ENCODE assay signal across 8 cellular contexts in the genomic region with DNA sequence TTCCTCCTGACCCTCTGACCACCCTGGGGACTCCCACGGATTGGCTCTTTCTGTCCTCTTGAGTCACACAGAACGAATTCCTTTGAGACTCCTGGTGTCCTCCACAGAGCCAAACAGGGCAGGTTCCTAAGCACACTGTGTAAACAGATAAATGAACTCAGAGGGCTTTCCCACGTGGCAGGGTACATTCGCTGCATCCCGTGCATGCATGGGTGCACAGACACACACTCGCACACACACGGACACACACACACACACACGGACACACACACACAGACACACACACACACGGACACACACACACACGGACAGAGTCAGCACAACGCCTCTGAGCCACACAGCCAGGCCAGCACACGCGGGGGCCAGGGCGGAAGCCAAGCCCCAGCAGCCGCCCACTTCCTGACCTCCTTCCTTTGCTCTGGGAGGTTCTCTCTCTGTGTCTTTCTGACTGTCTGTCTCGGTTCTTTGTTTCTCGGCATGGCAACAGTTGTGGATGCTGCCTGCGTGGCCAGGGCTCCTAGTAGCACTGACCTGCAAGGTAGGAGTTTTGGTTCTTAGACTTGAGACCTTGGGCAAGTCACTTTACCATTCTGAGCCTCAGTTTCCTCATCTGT. TPM values are rescaled to one million over a fixed set of nuclear protein-coding genes. Genes with fewer than 3 reads are reported as not detected.
A peak's percentile ranks its signal among the peaks of the same experiment; 100 is the strongest.
DNase-seq lines count a peak whose midpoint lies in the region; ATAC-seq, FAIRE-seq and TF ChIP-seq lines count a peak whose summit lies in the region.

No MANE protein-coding gene starts in this region.

- intact Hi-C loops in PC-3 (cut with micrococcal nuclease) = no loop called here

- BruUV-seq in PC-3 (replicated peaks; lab: Mats Ljungman, UMichigan) = no TSS peak

- H3K79me2 ChIP-seq in astrocyte (ENCODE audit: insufficient read depth, low read length) (no peaks in the 10 kb centered on the region), PC-3 (ENCODE audit: low read length) (no peaks in the 10 kb centered on the region)

- H3K27me3 ChIP-seq in astrocyte (ENCODE audit: insufficient read depth, low read length) = no peaks in the 10 kb centered on the region
- H3K27me3 ChIP-seq in liver (ENCODE audit: control insufficient read depth in 4 of 4, insufficient read depth in 4 of 4, low read length in 3 of 4) = no peaks in the 10 kb centered on the region
- no peaks in the 10 kb centered on the region for H3K27me3 ChIP-seq in PC-3 (ENCODE audit: low read length)

- ATAC-seq in GM19035 (IDR thresholded peaks at IDR 0.05; ENCODE audit: unreplicated experiment) = peak; percentile 67
- ATAC-seq in HG03175 (IDR thresholded peaks at IDR 0.05; ENCODE audit: unreplicated experiment) = peak; percentile 75
- no peak for ATAC-seq in PC-3

- H3K4me3 ChIP-seq in astrocyte (ENCODE audit: insufficient read depth, low read depth, low read length) (peak overlapping the region; percentile 55), liver (ENCODE audit: low read depth in 1 of 3, low read length in 3 of 3) (peak overlapping the region in 1 of 3 donors; percentile 40), PC-3 (ENCODE audit: low read length) (no peak overlapping the region)

- peaks cover 2% of the 10 kb centered on the region for H3K4me1 Mint-ChIP-seq in astrocyte (ENCODE audit: low read depth, unreplicated experiment)

- H3F3A ChIP-seq in PC-3 (ENCODE audit: low read length, unreplicated experiment) = no peaks in the 10 kb centered on the region

- no peak for FAIRE-seq in astrocyte (lab: Jason Lieb, UNC)

- H3K9me2 ChIP-seq in PC-3 (replicated peaks; ENCODE audit: low read length) = no peaks in the 10 kb centered on the region

- H3K4me2 ChIP-seq in astrocyte (ENCODE audit: low read length) = peak overlapping the region; percentile 85
- H3K4me2 ChIP-seq in PC-3 (ENCODE audit: low read length) = no peak overlapping the region

- POLR2A ChIA-PET in PC-3 (lab: Charles Lee; ENCODE audit: unreplicated experiment) = no interaction called here

- H3K27ac ChIP-seq in astrocyte (ENCODE audit: low read depth, low read length) (peak overlapping the region; percentile 19), liver (ENCODE audit: low read depth in 1 of 2, low read length in 2 of 2) (peak overlapping the region; percentile 32 to 64), PC-3 (ENCODE audit: low read length) (no peak overlapping the region)

- H3K27me3 Mint-ChIP-seq in astrocyte (ENCODE audit: low read depth, unreplicated experiment) = peaks cover 60% of the 10 kb centered on the region

- peak overlapping the region; percentile 76 for H3K9ac ChIP-seq in astrocyte (ENCODE audit: low read length)
- H3K9ac ChIP-seq in liver (ENCODE audit: low read depth in 1 of 2, low read length in 2 of 2) = no peak overlapping the region
- no peak overlapping the region for H3K9ac ChIP-seq in PC-3 (ENCODE audit: low read length)

- H3K4me3 Mint-ChIP-seq in astrocyte (ENCODE audit: unreplicated experiment) = peak overlapping the region; percentile 41

- CTCF ChIA-PET in PC-3 (lab: Charles Lee) = no interaction called here

- peaks cover 6% of the 10 kb centered on the region for H3K4me1 ChIP-seq in astrocyte (ENCODE audit: insufficient read depth, low read length)
- peaks cover 11 to 23% (median 17%) of the 10 kb centered on the region in 4 donors for H3K4me1 ChIP-seq in liver (ENCODE audit: control insufficient read depth in 4 of 4, insufficient read depth in 4 of 4, low read length in 3 of 4)
- no peaks in the 10 kb centered on the region for H3K4me1 ChIP-seq in PC-3 (ENCODE audit: insufficient read depth, low read length)

- WGBS in liver = 43% methylated on average over 18 of the region's 18 CpGs

- no peak for TF ChIP-seq RAD21 in liver (IDR thresholded peaks at IDR 0.05)

- no peaks in the 10 kb centered on the region for H3K36me3 ChIP-seq in astrocyte (ENCODE audit: insufficient read depth, low read length)
- no peaks in the 10 kb centered on the region for H3K36me3 ChIP-seq in liver (ENCODE audit: control insufficient read depth in 4 of 4, insufficient read depth in 3 of 4, low read depth in 1 of 4, low read length in 3 of 4)
- no peaks in the 10 kb centered on the region for H3K36me3 ChIP-seq in PC-3 (ENCODE audit: low read depth, low read length)

- peak overlapping the region; percentile 88 for H2AFZ ChIP-seq in astrocyte (ENCODE audit: low read depth, low read length)
- no peak overlapping the region for H2AFZ ChIP-seq in PC-3 (ENCODE audit: low read length)

- DNase-seq in AG08395 (ENCODE audit: low spot score) = peak; percentile 52
- peak; percentile 77 for DNase-seq in SW480 (ENCODE audit: low spot score)
- no peak for DNase-seq in astrocyte (ENCODE audit: low read depth)
- peak; percentile 24 to 55 (median 44) for DNase-seq in stimulated activated CD4-positive, alpha-beta T cell treated with anti-CD3 and anti-CD28 coated beads, TNF-alpha, amount 100 ng/mL, for 48 hours (ENCODE audit: low read depth in 3 of 3)
- DNase-seq in PC-3 = no peak

- no peaks in the 10 kb centered on the region for H3K36me3 Mint-ChIP-seq in astrocyte (ENCODE audit: low read depth, unreplicated experiment)

- H3K9me3 Mint-ChIP-seq in astrocyte (ENCODE audit: unreplicated experiment) = peaks cover 2% of the 10 kb centered on the region

- no peaks in the 10 kb centered on the region for H4K20me1 ChIP-seq in astrocyte (ENCODE audit: insufficient read depth, low read length)
- no peaks in the 10 kb centered on the region for H4K20me1 ChIP-seq in PC-3 (ENCODE audit: low read length)

- H3K9me3 ChIP-seq in astrocyte (ENCODE audit: insufficient read depth, low read depth, low read length) = no peaks in the 10 kb centered on the region
- H3K9me3 ChIP-seq in liver (ENCODE audit: control insufficient read depth in 4 of 4, low read length in 3 of 4) = no peaks in the 10 kb centered on the region
- no peaks in the 10 kb centered on the region for H3K9me3 ChIP-seq in PC-3 (ENCODE audit: low read length)

- TF ChIP-seq CTCF in astrocyte (IDR thresholded peaks at IDR 0.05; ENCODE audit: insufficient read depth, low read depth, low read length) (no peak), liver (IDR thresholded peaks at IDR 0.05; ENCODE audit: low read depth, low read length, missing input control) (no peak), PC-3 (conservative IDR thresholded peaks at IDR 0.05; ENCODE audit: low read depth, low read length) (no peak)

- no peak overlapping the region for H3K27ac Mint-ChIP-seq in astrocyte (ENCODE audit: unreplicated experiment)

TF ChIP-seq in liver, 16 proteins besides CTCF, POLR2A, EP300 and RAD21:
- no peak for TF ChIP-seq HNF4A (conservative IDR thresholded peaks at IDR 0.05)
- peak; percentile 13 for TF ChIP-seq NR2F2 (IDR thresholded peaks at IDR 0.05)

RNA-seq across cellular contexts. Expression of a gene that starts 0.7 kb away (rescaled TPM):
- total RNA-seq in astrocyte = 0.96 and 1.5 TPM in 2 replicates
- total RNA-seq in liver = 1 to 10 TPM; 2.5 to 4.2 TPM
- polyA plus RNA-seq in liver = under 1 TPM; 0.33 to 0.37 TPM
- not detected in 2 replicates for total RNA-seq in PC-3 (2014; rRNA removed)

Comparison
In these comparisons a context has a peak if more than half of its experiments do, and no peak if none do; other contexts are left out.
1. DNase-seq: peak in AG08395 (single experiment), SW480 (single experiment) and stimulated activated CD4-positive, alpha-beta T cell treated with anti-CD3 and anti-CD28 coated beads, TNF-alpha, amount 100 ng/mL, for 48 hours (3 of 3); none in astrocyte (single experiment) and PC-3 (single experiment).